8 cellular contexts compared by ENCODE assay signal in the genomic region with DNA sequence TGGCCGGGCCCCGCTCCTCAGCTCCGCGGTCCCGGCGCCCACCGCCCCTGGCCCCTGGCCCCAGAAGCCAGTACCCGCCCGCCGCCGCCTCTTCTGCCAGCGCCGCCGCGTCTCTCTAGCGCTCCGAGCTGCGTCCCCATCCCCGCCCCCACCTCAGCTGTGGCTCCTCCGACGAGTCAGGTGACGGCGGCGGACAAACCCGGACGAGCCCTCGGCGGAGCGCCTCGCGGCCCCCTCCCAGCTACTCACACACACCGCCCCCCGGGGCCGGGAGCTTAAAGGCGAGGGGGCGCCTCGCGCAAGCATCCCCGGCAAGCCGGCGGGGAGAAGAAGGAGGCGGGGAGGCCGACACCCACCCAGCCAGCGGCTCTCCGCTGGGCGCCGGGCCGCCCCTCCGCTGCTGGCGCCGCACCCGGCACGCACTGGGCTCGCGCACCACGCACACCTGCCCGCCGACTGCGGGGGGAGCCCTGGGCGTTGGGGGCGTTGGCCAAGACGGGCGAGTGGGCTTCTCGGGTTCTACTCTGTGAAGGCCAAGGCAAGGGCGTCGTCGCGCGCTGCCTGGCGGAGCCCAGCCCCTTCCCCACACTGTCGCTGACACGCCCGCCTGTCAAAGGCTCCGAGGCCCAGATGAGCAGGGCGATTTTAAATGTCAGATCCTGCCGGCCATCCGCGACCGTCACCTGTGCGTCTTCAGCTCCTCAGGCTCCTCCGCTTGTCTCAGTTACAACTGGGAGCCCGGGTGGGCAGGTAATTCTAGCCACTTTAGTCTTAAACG. TPM values are rescaled to one million over a fixed set of nuclear protein-coding genes. Genes with fewer than 3 reads are reported as not detected.
DNase-seq lines count a peak whose midpoint lies in the region; ATAC-seq lines count a peak whose summit lies in the region.

A gene with protein sequence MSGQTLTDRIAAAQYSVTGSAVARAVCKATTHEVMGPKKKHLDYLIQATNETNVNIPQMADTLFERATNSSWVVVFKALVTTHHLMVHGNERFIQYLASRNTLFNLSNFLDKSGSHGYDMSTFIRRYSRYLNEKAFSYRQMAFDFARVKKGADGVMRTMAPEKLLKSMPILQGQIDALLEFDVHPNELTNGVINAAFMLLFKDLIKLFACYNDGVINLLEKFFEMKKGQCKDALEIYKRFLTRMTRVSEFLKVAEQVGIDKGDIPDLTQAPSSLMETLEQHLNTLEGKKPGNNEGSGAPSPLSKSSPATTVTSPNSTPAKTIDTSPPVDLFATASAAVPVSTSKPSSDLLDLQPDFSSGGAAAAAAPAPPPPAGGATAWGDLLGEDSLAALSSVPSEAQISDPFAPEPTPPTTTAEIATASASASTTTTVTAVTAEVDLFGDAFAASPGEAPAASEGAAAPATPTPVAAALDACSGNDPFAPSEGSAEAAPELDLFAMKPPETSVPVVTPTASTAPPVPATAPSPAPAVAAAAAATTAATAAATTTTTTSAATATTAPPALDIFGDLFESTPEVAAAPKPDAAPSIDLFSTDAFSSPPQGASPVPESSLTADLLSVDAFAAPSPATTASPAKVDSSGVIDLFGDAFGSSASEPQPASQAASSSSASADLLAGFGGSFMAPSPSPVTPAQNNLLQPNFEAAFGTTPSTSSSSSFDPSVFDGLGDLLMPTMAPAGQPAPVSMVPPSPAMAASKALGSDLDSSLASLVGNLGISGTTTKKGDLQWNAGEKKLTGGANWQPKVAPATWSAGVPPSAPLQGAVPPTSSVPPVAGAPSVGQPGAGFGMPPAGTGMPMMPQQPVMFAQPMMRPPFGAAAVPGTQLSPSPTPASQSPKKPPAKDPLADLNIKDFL (minus strand): TSS at position 132 of the 778 bp plus-strand sequence. CDS start 1,174 bp downstream, outside the sequence.

- no peaks in the 10 kb centered on the region for H3K9me3 ChIP-seq in iPS-18c (ENCODE audit: control insufficient read depth, insufficient read depth, low read length)

- peaks cover 6% of the 10 kb centered on the region for H3K9me3 Mint-ChIP-seq in stimulated activated memory B cell treated with anti-CD40 and anti-IgM and Interleukin-4, amounts not matched to agents 10 μg/mL and 1 μg/mL and 100 μg/mL, for 72 hours

- ATAC-seq in GM18909 (IDR thresholded peaks at IDR 0.05; ENCODE audit: poor library complexity, unreplicated experiment): peak; percentile 56
- ATAC-seq in stimulated activated memory B cell treated with anti-CD40 and anti-IgM and Interleukin-4, amounts not matched to agents 10 μg/mL and 1 μg/mL and 100 μg/mL, for 72 hours: no peak
- ATAC-seq in GM21526 (IDR thresholded peaks at IDR 0.05; ENCODE audit: low FRiP score, unreplicated experiment): no peak

- H3K36me3 Mint-ChIP-seq in stimulated activated memory B cell treated with anti-CD40 and anti-IgM and Interleukin-4, amounts not matched to agents 10 μg/mL and 1 μg/mL and 100 μg/mL, for 72 hours: no peaks in the 10 kb centered on the region

- H3K4me3 ChIP-seq in iPS-18c (ENCODE audit: insufficient read depth, low read depth, low read length): peak within 1 kb of the TSS; percentile 72

- H3K4me1 Mint-ChIP-seq in stimulated activated memory B cell treated with anti-CD40 and anti-IgM and Interleukin-4, amounts not matched to agents 10 μg/mL and 1 μg/mL and 100 μg/mL, for 72 hours: peaks cover 5% of the 10 kb centered on the region

- DNase-seq in NCI-H1694 treated with DMSO at 0.1 percent for 48 hours (lab: John Stamatoyannopoulos, UW) (peak; percentile 48), astrocyte of the hippocampus (ENCODE audit: low read depth, low spot score) (peak; percentile 65), mesenteric fat pad (ENCODE audit: low spot score) (no peak)
- no peak for DNase-seq in effector CD8-positive, alpha-beta T cell (lab: John Stamatoyannopoulos, UW)

- H3K4me3 Mint-ChIP-seq in stimulated activated memory B cell treated with anti-CD40 and anti-IgM and Interleukin-4, amounts not matched to agents 10 μg/mL and 1 μg/mL and 100 μg/mL, for 72 hours: peak within 1 kb of the TSS; percentile 21

- H3K27me3 Mint-ChIP-seq in stimulated activated memory B cell treated with anti-CD40 and anti-IgM and Interleukin-4, amounts not matched to agents 10 μg/mL and 1 μg/mL and 100 μg/mL, for 72 hours: peaks cover 70% of the 10 kb centered on the region

- no peak within 1 kb of the TSS for H3K27ac Mint-ChIP-seq in stimulated activated memory B cell treated with anti-CD40 and anti-IgM and Interleukin-4, amounts not matched to agents 10 μg/mL and 1 μg/mL and 100 μg/mL, for 72 hours

RNA-seq across cellular contexts. Expression of the gene that starts here (rescaled TPM):
- 0.48 TPM for total RNA-seq in mesenteric fat pad

Comparison
In these comparisons a context has a peak if more than half of its experiments do, and no peak if none do; other contexts are left out.
1. DNase-seq: peak in NCI-H1694 treated with DMSO at 0.1 percent for 48 hours (single experiment) and astrocyte of the hippocampus (single experiment); none in mesenteric fat pad (single experiment) and effector CD8-positive, alpha-beta T cell (single experiment).